Comparison of ENCODE assay signal across 1 cellular context in genomic region chr1:153400244-153400643, GRCh38.
TF ChIP-seq lines count a peak whose summit lies in the region.

No MANE protein-coding gene starts in this region.

TF ChIP-seq in SK-N-SH, 30 proteins besides CTCF, POLR2A, EP300 and RAD21 (continued from another document):
- TF ChIP-seq PBX3 (IDR thresholded peaks at IDR 0.05) (no peak), CHD2 (IDR thresholded peaks at IDR 0.05; ENCODE audit: low read length, partially characterized antibody) (no peak)
TF ChIP-seq in SK-N-SH: peak in this region for 0.
